Comparison of ENCODE assay signal across 8 cellular contexts in the genomic region with DNA sequence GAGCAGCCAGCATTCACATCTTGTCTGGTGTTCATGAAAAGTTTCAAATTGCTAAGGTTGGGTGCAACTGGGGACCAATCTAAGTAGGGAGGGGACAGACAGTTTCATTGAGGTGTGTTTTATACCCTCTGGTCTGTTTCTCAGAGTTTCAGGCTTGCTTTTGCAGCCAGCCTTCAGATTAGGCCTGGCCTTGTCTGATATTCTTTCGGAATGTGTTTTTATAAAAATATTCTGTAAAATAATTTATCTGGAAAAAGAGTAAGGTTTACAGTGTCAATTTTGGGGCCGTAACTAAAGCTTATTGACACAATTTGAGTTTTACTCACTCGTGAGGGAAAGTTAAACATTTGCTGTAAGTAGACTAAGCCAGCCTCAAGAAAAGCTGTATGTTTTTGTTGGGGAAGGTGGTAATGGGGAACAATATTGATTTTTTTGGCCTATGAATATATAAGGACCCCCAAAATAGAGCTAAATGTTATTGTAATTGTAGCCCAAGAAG. TPM values are rescaled to one million over a fixed set of nuclear protein-coding genes. Genes with fewer than 3 reads are reported as not detected.
DNase-seq lines count a peak whose midpoint lies in the region; ATAC-seq and TF ChIP-seq lines count a peak whose summit lies in the region.

No MANE protein-coding gene starts in this region.

- no peaks in the 10 kb centered on the region for H3K27me3 Mint-ChIP-seq in central memory CD8-positive, alpha-beta T cell

- no peaks in the 10 kb centered on the region for H3K9me3 ChIP-seq in HUES6 (ENCODE audit: control insufficient read depth, insufficient read depth, low read depth, low read length)
- H3K9me3 ChIP-seq in mononuclear cell (ENCODE audit: low read depth, low read length): no peaks in the 10 kb centered on the region

- H3K9me3 Mint-ChIP-seq in central memory CD8-positive, alpha-beta T cell: no peaks in the 10 kb centered on the region

- peak; percentile 11 for ATAC-seq in GM21423 (IDR thresholded peaks at IDR 0.05; ENCODE audit: unreplicated experiment)
- peak; percentile 1 for ATAC-seq in central memory CD8-positive, alpha-beta T cell (replicated peaks; ENCODE audit: extremely low read depth, poor library complexity, severe bottlenecking)

- H3K36me3 Mint-ChIP-seq in central memory CD8-positive, alpha-beta T cell (ENCODE audit: insufficient read depth): peaks cover 22% of the 10 kb centered on the region

- peaks cover 57% of the 10 kb centered on the region for H3K4me1 Mint-ChIP-seq in central memory CD8-positive, alpha-beta T cell

- H3K36me3 ChIP-seq in GM06990 (ENCODE audit: control insufficient read depth, insufficient read depth, low read length) (no peaks in the 10 kb centered on the region), HUES6 (ENCODE audit: control insufficient read depth, insufficient read depth, low read length) (peaks cover 4% of the 10 kb centered on the region; the same call in 1 of the 2 replicates)

- H3K4me3 ChIP-seq in GM06990 (replicated peaks; ENCODE audit: low read depth, low read length): peak overlapping the region; percentile 74
- peak overlapping the region; percentile 99 for H3K4me3 ChIP-seq in HUES6 (ENCODE audit: low read depth, low read length)
- H3K4me3 ChIP-seq in mononuclear cell (ENCODE audit: low read length): peak overlapping the region; percentile 85

- H3K27ac Mint-ChIP-seq in central memory CD8-positive, alpha-beta T cell (ENCODE audit: low read depth): peak overlapping the region; percentile 99

- no peak for TF ChIP-seq CTCF in GM06990 (IDR thresholded peaks at IDR 0.05; ENCODE audit: insufficient read depth, low read length, poor library complexity, severe bottlenecking)

- H3K4me3 Mint-ChIP-seq in central memory CD8-positive, alpha-beta T cell: peak overlapping the region; percentile 99

- DNase-seq in GM06990 (ENCODE audit: extremely low read depth, insufficient read length) (no peak), HPDE6-E6E7 (ENCODE audit: extremely low spot score) (no peak), NCI-H2171 (lab: John Stamatoyannopoulos, UW) (no peak), NCI-H345 (lab: John Stamatoyannopoulos, UW) (no peak)
- no peak for DNase-seq in central memory CD8-positive, alpha-beta T cell (ENCODE audit: low spot score in 2 of 2)

- peak overlapping the region; percentile 100 for H3K9ac ChIP-seq in HUES6 (ENCODE audit: low read length)

- H3K27ac ChIP-seq in HUES6 (ENCODE audit: low read depth, low read length): peak overlapping the region; percentile 100

- peaks cover 9% of the 10 kb centered on the region for H3K4me1 ChIP-seq in HUES6 (ENCODE audit: control insufficient read depth, insufficient read depth, low read length)
- H3K4me1 ChIP-seq in mononuclear cell (ENCODE audit: insufficient read depth, low read length): peaks cover 55% of the 10 kb centered on the region

- H3K27me3 ChIP-seq in GM06990 (replicated peaks; ENCODE audit: control insufficient read depth, insufficient read depth, low read length): no peaks in the 10 kb centered on the region
- no peaks in the 10 kb centered on the region for H3K27me3 ChIP-seq in HUES6 (ENCODE audit: control insufficient read depth, insufficient read depth, low read length)
- no peaks in the 10 kb centered on the region for H3K27me3 ChIP-seq in mononuclear cell (ENCODE audit: insufficient read depth, low read length)

RNA-seq across cellular contexts. Expression of gene SENP6, which starts 1.3 kb away (rescaled TPM):
- total RNA-seq in mononuclear cell: 135 TPM
